8 cellular contexts compared by ENCODE assay signal in the genomic region with DNA sequence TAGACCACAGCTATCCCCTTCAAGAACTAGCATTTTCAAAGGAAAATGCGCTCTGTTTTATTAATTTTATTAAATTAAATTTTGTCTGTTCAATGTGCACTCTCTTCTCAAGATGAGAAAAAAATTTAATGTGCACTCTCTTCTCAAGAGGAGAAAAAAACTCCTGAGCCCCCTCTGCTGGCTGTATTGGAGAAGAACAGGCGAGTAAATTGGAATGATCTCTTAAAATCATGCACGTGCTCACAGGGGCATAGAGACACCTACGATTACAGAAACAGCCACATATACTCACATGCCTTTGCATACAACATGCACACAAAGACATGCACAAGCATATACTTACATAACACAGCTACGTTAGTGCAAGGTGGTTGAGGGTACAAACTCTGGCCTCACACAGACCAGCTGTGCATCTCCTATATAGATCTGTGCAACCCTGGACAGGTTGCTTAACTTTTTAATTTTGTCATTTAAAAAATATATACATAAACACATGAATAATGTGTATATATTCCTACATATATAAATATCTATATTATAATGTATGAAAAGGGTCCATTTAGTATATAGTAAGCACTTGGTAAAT.
A peak's percentile ranks its signal among the peaks of the same experiment; 100 is the strongest.
DNase-seq lines count a peak whose midpoint lies in the region; TF ChIP-seq lines count a peak whose summit lies in the region.

No MANE protein-coding gene starts in this region.

- H3K27me3 Mint-ChIP-seq in activated CD4-positive, alpha-beta memory T cell treated with anti-CD3 and anti-CD28 coated beads, Interleukin-2, amount 10 ng/mL, durations not matched to agents 7 days and 5 days = no peaks in the 10 kb centered on the region

- H3K36me3 Mint-ChIP-seq in activated CD4-positive, alpha-beta memory T cell treated with anti-CD3 and anti-CD28 coated beads, Interleukin-2, amount 10 ng/mL, durations not matched to agents 7 days and 5 days (ENCODE audit: low read depth) = no peaks in the 10 kb centered on the region

- no peak for TF ChIP-seq CTCF in GM20000 (IDR thresholded peaks at IDR 0.05; ENCODE audit: extremely low read depth, missing control alignments)

- H3K9me3 Mint-ChIP-seq in activated CD4-positive, alpha-beta memory T cell treated with anti-CD3 and anti-CD28 coated beads, Interleukin-2, amount 10 ng/mL, durations not matched to agents 7 days and 5 days = no peaks in the 10 kb centered on the region

- DNase-seq in NOMO-1 (lab: John Stamatoyannopoulos, UW; ENCODE audit: unreplicated experiment in 2 of 2) = peak; percentile 5 to 24
- no peak for DNase-seq in NOMO-1 treated with dmso at 0.1 percent for 144 hours (lab: John Stamatoyannopoulos, UW; ENCODE audit: unreplicated experiment)
- DNase-seq in GM20000 (ENCODE audit: low spot score) = peak; percentile 20
- peak; percentile 51 for DNase-seq in M059J (ENCODE audit: low read depth)
- peak; percentile 24 for DNase-seq in activated CD4-positive, alpha-beta memory T cell treated with anti-CD3 and anti-CD28 coated beads, Interleukin-2, amount 10 ng/mL, durations not matched to agents 7 days and 5 days
- DNase-seq in hepatic stellate cell (ENCODE audit: low spot score) = peak; percentile 27
- DNase-seq in stimulated activated CD4-positive, alpha-beta T cell treated with anti-CD3 and anti-CD28 coated beads, Interleukin-4, amount 100 ng/mL, for 24 hours = peak; percentile 10
- no peak for DNase-seq in GDM1 (lab: John Stamatoyannopoulos, UW)

- H3K4me3 Mint-ChIP-seq in activated CD4-positive, alpha-beta memory T cell treated with anti-CD3 and anti-CD28 coated beads, Interleukin-2, amount 10 ng/mL, durations not matched to agents 7 days and 5 days = no peak overlapping the region

- H3K27ac Mint-ChIP-seq in activated CD4-positive, alpha-beta memory T cell treated with anti-CD3 and anti-CD28 coated beads, Interleukin-2, amount 10 ng/mL, durations not matched to agents 7 days and 5 days = no peak overlapping the region

- no peaks in the 10 kb centered on the region for H3K4me1 Mint-ChIP-seq in activated CD4-positive, alpha-beta memory T cell treated with anti-CD3 and anti-CD28 coated beads, Interleukin-2, amount 10 ng/mL, durations not matched to agents 7 days and 5 days

- POLR2A ChIA-PET in activated CD4-positive, alpha-beta memory T cell treated with anti-CD3 and anti-CD28 coated beads, Interleukin-2, amount 10 ng/mL, durations not matched to agents 7 days and 5 days (lab: Charles Lee) = no interaction called here

- CTCF ChIA-PET in activated CD4-positive, alpha-beta memory T cell treated with anti-CD3 and anti-CD28 coated beads, Interleukin-2, amount 10 ng/mL, durations not matched to agents 7 days and 5 days (lab: Charles Lee) = interaction anchor here (0.5 to 1.3 kb wide), 2 partner anchors 92 to 147 kb away, joined by 3 to 4 read pairs; no protein-coding TSS in a partner anchor

Comparison
In these comparisons a context has a peak if more than half of its experiments do, and no peak if none do; other contexts are left out.
1. DNase-seq: peak in NOMO-1 (2 of 2), GM20000 (single experiment), M059J (single experiment), activated CD4-positive, alpha-beta memory T cell treated with anti-CD3 and anti-CD28 coated beads, Interleukin-2, amount 10 ng/mL, durations not matched to agents 7 days and 5 days (single experiment), hepatic stellate cell (single experiment) and stimulated activated CD4-positive, alpha-beta T cell treated with anti-CD3 and anti-CD28 coated beads, Interleukin-4, amount 100 ng/mL, for 24 hours (single experiment); none in NOMO-1 treated with dmso at 0.1 percent for 144 hours (single experiment) and GDM1 (single experiment).